Comparison of ENCODE assay signal across 8 cellular contexts in genomic region chrX:100648601-100649417, GRCh38. TPM values are rescaled to one million over a fixed set of nuclear protein-coding genes. Genes with fewer than 3 reads are reported as not detected.
DNase-seq lines count a peak whose midpoint lies in the region; ATAC-seq and TF ChIP-seq lines count a peak whose summit lies in the region.
"Had no signal": no experiment of that assay in that cellular context is flagged by ENCODE, and none has a peak within 500 bp of the region (broad histone marks: within the 10 kb centered on the region; RNA-seq: fewer than 3 reads in every experiment).

No MANE protein-coding gene starts in this region.

- no peak for TF ChIP-seq CTCF in coronary artery (IDR thresholded peaks at IDR 0.05)
- TF ChIP-seq CTCF in right lobe of liver (IDR thresholded peaks at IDR 0.05): no peak
- TF ChIP-seq CTCF in upper lobe of right lung (IDR thresholded peaks at IDR 0.05): no peak

- WGBS in right lobe of liver (ENCODE audit: insufficient coverage, low coverage, low lambda C conversion rate, missing lambda C conversion rate): 19% methylated on average over 8 of the region's 8 CpGs

- ATAC-seq in right lobe of liver (peak; percentile 27 to 62 (median 38)), upper lobe of right lung (no peak), HG03439 (IDR thresholded peaks at IDR 0.05; ENCODE audit: unreplicated experiment) (no peak), GM19328 (IDR thresholded peaks at IDR 0.05; ENCODE audit: unreplicated experiment) (no peak)

- H3K4me3 ChIP-seq in coronary artery: peak overlapping the region; percentile 15
- no peak overlapping the region for H3K4me3 ChIP-seq in right lobe of liver
- no peak overlapping the region for H3K4me3 ChIP-seq in upper lobe of right lung

- H3K4me1 ChIP-seq in right lobe of liver (peaks cover 0 to 34% (median 10%) of the 10 kb centered on the region in 4 donors), upper lobe of right lung (peaks cover 8% of the 10 kb centered on the region)

- DNase-seq in NCI-H2171 (lab: John Stamatoyannopoulos, UW) (peak; percentile 56), coronary artery (ENCODE audit: low spot score) (no peak), right lobe of liver (no peak), upper lobe of right lung (no peak)
- no peak for DNase-seq in stimulated activated CD4-positive, alpha-beta T cell treated with anti-CD3 and anti-CD28 coated beads, Interleukin-12 subunit alpha, Interleukin-12 subunit beta, amount 100 ng/mL, for 4 hours
- DNase-seq: midbrain had no signal

- no peaks in the 10 kb centered on the region for H3K36me3 ChIP-seq in right lobe of liver
- H3K36me3 ChIP-seq in upper lobe of right lung: no peaks in the 10 kb centered on the region

- no peaks in the 10 kb centered on the region for H3K27me3 ChIP-seq in right lobe of liver
- H3K27me3 ChIP-seq in upper lobe of right lung: no peaks in the 10 kb centered on the region

- H3K27ac ChIP-seq in coronary artery (peak overlapping the region in 1 of 2 donors; percentile 82), right lobe of liver (peak overlapping the region; percentile 80 to 83 (median 82)), upper lobe of right lung (peak overlapping the region; percentile 80)

- TF ChIP-seq POLR2A in right lobe of liver (IDR thresholded peaks at IDR 0.05): no peak

- H3K9me3 ChIP-seq in right lobe of liver: no peaks in the 10 kb centered on the region
- H3K9me3 ChIP-seq in upper lobe of right lung: no peaks in the 10 kb centered on the region

- intact Hi-C loops in right lobe of liver (cut with DNase I): no loop called here
- intact Hi-C loops in upper lobe of right lung (cut with DNase I): no loop called here

RNA-seq across cellular contexts. Expression of gene SRPX2, which starts 4.8 kb away (rescaled TPM):
- total RNA-seq in right lobe of liver (10 to 100 TPM in 1 of 6 experiments, 1 to 10 TPM in 5; 3.1 to 13.7 (median 3.7) TPM), upper lobe of right lung (39.1 TPM)

RNA-seq across cellular contexts. Expression of gene TSPAN6, which starts 12.2 kb away (rescaled TPM):
- total RNA-seq in right lobe of liver (10 to 100 TPM; 35.6 to 50.2 (median 41.0) TPM), upper lobe of right lung (13.9 TPM)

Comparison
In these comparisons a context has a peak if more than half of its experiments do, and no peak if none do; other contexts are left out.
1. ATAC-seq: peak in right lobe of liver (4 of 4); none in upper lobe of right lung (single experiment), HG03439 (single experiment) and GM19328 (single experiment).